Comparison of ENCODE assay signal across 8 cellular contexts in genomic region chr4:55395529-55396304, GRCh38. TPM values are rescaled to one million over a fixed set of nuclear protein-coding genes. Genes with fewer than 3 reads are reported as not detected.
DNase-seq lines count a peak whose midpoint lies in the region; ATAC-seq, FAIRE-seq and TF ChIP-seq lines count a peak whose summit lies in the region.

Gene TMEM165 (plus strand): TSS chr4:55395957. CDS start chr4:55396190, 233 bp downstream.

- H3K9me3 ChIP-seq in adipocyte (ENCODE audit: control insufficient read depth, low read length) (no peaks in the 10 kb centered on the region), cardiac muscle cell (ENCODE audit: low read depth) (no peaks in the 10 kb centered on the region), transverse colon (no peaks in the 10 kb centered on the region)

- peaks cover 23% of the 10 kb centered on the region for H3K4me1 ChIP-seq in adipocyte (ENCODE audit: control insufficient read depth, insufficient read depth, low read length)
- H3K4me1 ChIP-seq in cardiac muscle cell (ENCODE audit: low read depth), result peaks cover 29% of the 10 kb centered on the region
- H3K4me1 ChIP-seq in transverse colon, result peaks cover 6 to 44% (median 32%) of the 10 kb centered on the region in 4 donors

- H3K9ac ChIP-seq in adipocyte (ENCODE audit: low read length), result peak within 1 kb of the TSS; percentile 100

- TF ChIP-seq EP300 in transverse colon (IDR thresholded peaks at IDR 0.05; ENCODE audit: low read depth), result peak; percentile 48

- intact Hi-C loops in transverse colon (cut with DNase I; ENCODE audit: low total_unique reads), result loop anchor here (2.0 kb wide), 1 partner anchor 49 kb away; the partner anchor contains the start of gene SRD5A3

- TF ChIP-seq CTCF in cardiac muscle cell (IDR thresholded peaks at IDR 0.05; ENCODE audit: low read depth, low read length) (no peak), transverse colon (IDR thresholded peaks at IDR 0.05) (no peak)

- H3K27ac ChIP-seq in cardiac muscle cell (peak within 1 kb of the TSS; percentile 91), transverse colon (peak within 1 kb of the TSS; percentile 97 to 100 (median 98))

- H3K27me3 ChIP-seq in adipocyte (replicated peaks; ENCODE audit: control insufficient read depth, insufficient read depth, low read length), result no peaks in the 10 kb centered on the region
- no peaks in the 10 kb centered on the region for H3K27me3 ChIP-seq in cardiac muscle cell
- H3K27me3 ChIP-seq in transverse colon, result no peaks in the 10 kb centered on the region

- peaks cover 11% of the 10 kb centered on the region for H3K36me3 ChIP-seq in adipocyte (ENCODE audit: control insufficient read depth, insufficient read depth, low read length, severe bottlenecking)
- no peaks in the 10 kb centered on the region for H3K36me3 ChIP-seq in cardiac muscle cell
- no peaks in the 10 kb centered on the region for H3K36me3 ChIP-seq in transverse colon

- in situ Hi-C loops in transverse colon (cut with MboI; ENCODE audit: low pct_ligation_motif_present in 1 of 4, low pct_unique_long_range_greater_than_20kb in 1 of 4, low sequenced_read_pairs in 3 of 4), result no loop called here

- TF ChIP-seq POLR2A in GM12892 (IDR thresholded peaks at IDR 0.05; ENCODE audit: low read depth, low read length) (peak; percentile 97), transverse colon (IDR thresholded peaks at IDR 0.05) (peak; percentile 98)

- peak; percentile 93 for ATAC-seq in HG02840 (IDR thresholded peaks at IDR 0.05; ENCODE audit: low FRiP score, unreplicated experiment)

- peak; percentile 84 for DNase-seq in GM12892 (ENCODE audit: insufficient read length)
- DNase-seq in NCI-H1436 (lab: John Stamatoyannopoulos, UW), result peak; percentile 90
- peak; percentile 85 for DNase-seq in T follicular helper cell (ENCODE audit: low read depth)
- DNase-seq in adipocyte (ENCODE audit: low read depth), result peak; percentile 94
- peak; percentile 92 to 93 for DNase-seq in cardiac muscle cell (ENCODE audit: low read depth in 1 of 2, low spot score in 1 of 2)
- peak; percentile 86 for DNase-seq in pons (ENCODE audit: low spot score)
- peak; percentile 97 for DNase-seq in transverse colon

- H3K4me3 ChIP-seq in adipocyte (ENCODE audit: low read length), result peak within 1 kb of the TSS; percentile 93
- H3K4me3 ChIP-seq in cardiac muscle cell, result peak within 1 kb of the TSS; percentile 93
- peak within 1 kb of the TSS; percentile 86 to 99 (median 92) for H3K4me3 ChIP-seq in transverse colon

- 0% methylated on average over 5 to 51 of the region's 95 CpGs for WGBS in transverse colon (ENCODE audit: low coverage in 1 of 2), 2 donors

- FAIRE-seq in GM12892 (lab: Jason Lieb, UNC), result peak; percentile 93

RNA-seq across cellular contexts. Expression of gene TMEM165, which starts in this region (rescaled TPM):
- 57.9 TPM for polyA plus RNA-seq in GM12892 (2012; ENCODE audit: missing spikeins)
- total RNA-seq in cardiac muscle cell, result 107 and 124 TPM in 2 replicates
- 90.8 and 109 TPM in 2 replicates for polyA plus RNA-seq in cardiac muscle cell
- 100 to 1,000 TPM in 3 of 4 donors, 10 to 100 TPM in 1; 79.5 to 215 (median 136) TPM for total RNA-seq in transverse colon

Comparison
In these comparisons a context has a peak if more than half of its experiments do, and no peak if none do; other contexts are left out.
1. Peak in every context shown above with its lines: DNase-seq, ATAC-seq, H3K4me3 ChIP-seq and H3K27ac ChIP-seq.